ENCODE assay signal across 8 cellular contexts in the genomic region with DNA sequence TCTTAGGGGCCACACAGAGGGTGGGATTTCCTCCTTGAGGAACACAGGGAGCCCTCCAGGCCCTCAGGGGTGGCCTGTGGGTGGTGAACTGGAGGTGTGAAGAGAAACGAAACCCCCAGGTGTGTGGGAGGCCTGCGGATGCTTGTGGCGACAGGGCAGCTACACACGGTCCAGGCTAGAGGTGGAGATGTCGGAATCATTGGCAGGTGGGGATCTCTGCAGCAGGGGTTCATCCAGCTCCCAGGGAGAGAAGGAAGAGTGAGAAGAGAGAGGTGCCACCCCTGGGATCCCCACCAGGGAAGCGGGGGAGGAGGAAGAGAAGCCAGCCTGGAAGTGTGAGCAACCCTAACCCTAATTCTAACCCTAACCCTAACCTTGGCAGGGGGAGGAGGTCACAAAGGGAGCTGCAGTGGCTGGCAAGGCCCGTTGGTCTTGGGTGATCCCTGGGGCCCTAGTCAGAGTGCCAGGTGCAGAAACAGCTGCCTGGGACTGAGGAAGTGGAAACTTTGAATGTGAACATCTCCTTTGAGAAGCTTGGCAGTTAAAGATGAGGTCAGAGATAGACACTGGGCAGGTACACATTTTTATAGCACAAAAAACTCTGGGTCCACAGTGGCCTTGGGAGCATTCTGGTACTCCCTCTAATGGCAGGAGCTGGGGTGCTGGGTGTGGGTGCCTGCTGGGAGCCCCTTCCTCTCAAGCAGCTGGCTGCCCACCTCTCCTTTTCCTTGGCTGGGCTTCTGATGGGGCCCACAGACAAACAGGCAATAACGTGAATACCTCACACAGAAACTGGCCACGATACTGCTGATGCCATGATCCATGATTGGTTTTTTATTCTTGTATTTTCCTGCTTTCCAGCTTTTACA. TPM values are rescaled to one million over a fixed set of nuclear protein-coding genes. Genes with fewer than 3 reads are reported as not detected.
DNase-seq lines count a peak whose midpoint lies in the region; ATAC-seq and TF ChIP-seq lines count a peak whose summit lies in the region.

No MANE protein-coding gene starts in this region.

- peak overlapping the region; percentile 88 for H3K27ac Mint-ChIP-seq in activated naive CD8-positive, alpha-beta T cell treated with anti-CD3 and anti-CD28 coated beads for 36 hours

- ATAC-seq in GM21390 (IDR thresholded peaks at IDR 0.05; ENCODE audit: unreplicated experiment), result peak; percentile 68
- ATAC-seq in HG03521 (IDR thresholded peaks at IDR 0.05; ENCODE audit: unreplicated experiment), result peak; percentile 62

- DNase-seq in GM13976 (ENCODE audit: low spot score), result peak; percentile 76
- DNase-seq in activated naive CD8-positive, alpha-beta T cell treated with anti-CD3 and anti-CD28 coated beads for 36 hours, result peak; percentile 56
- no peak for DNase-seq in NCI-H1694 (lab: John Stamatoyannopoulos, UW)
- no peak for DNase-seq in NCI-H187 treated with DMSO at 0.1 percent for 48 hours (lab: John Stamatoyannopoulos, UW)
- no peak for DNase-seq in iPS-NIHi7 (ENCODE audit: extremely low spot score)
- no peak for DNase-seq in NCI-H2171 (lab: John Stamatoyannopoulos, UW)

- H3K36me3 Mint-ChIP-seq in activated naive CD8-positive, alpha-beta T cell treated with anti-CD3 and anti-CD28 coated beads for 36 hours, result no peaks in the 10 kb centered on the region

- no peaks in the 10 kb centered on the region for H3K9me3 Mint-ChIP-seq in activated naive CD8-positive, alpha-beta T cell treated with anti-CD3 and anti-CD28 coated beads for 36 hours

- no peak overlapping the region for H3K4me3 Mint-ChIP-seq in activated naive CD8-positive, alpha-beta T cell treated with anti-CD3 and anti-CD28 coated beads for 36 hours

- peaks cover 22% of the 10 kb centered on the region for H3K4me1 Mint-ChIP-seq in activated naive CD8-positive, alpha-beta T cell treated with anti-CD3 and anti-CD28 coated beads for 36 hours

- no peaks in the 10 kb centered on the region for H3K27me3 Mint-ChIP-seq in activated naive CD8-positive, alpha-beta T cell treated with anti-CD3 and anti-CD28 coated beads for 36 hours

- TF ChIP-seq CTCF in GM13976 (IDR thresholded peaks at IDR 0.05; ENCODE audit: borderline replicate concordance, control extremely low read depth, extremely low read depth, insufficient read depth, missing control alignments), result no peak

- in situ Hi-C loops in GM13976 (cut with MboI; ENCODE audit: low sequenced_read_pairs, unreplicated experiment), result no loop called here

RNA-seq across cellular contexts. Expression of gene AEBP1, which starts 6.8 kb away (rescaled TPM):
- total RNA-seq in activated naive CD8-positive, alpha-beta T cell treated with anti-CD3 and anti-CD28 coated beads for 36 hours, result 10 to 100 TPM; 32.6 to 38.3 TPM

RNA-seq across cellular contexts. Expression of gene POLM, which starts 15.0 kb away (rescaled TPM):
- 10 to 100 TPM; 32.5 to 35.2 TPM for total RNA-seq in activated naive CD8-positive, alpha-beta T cell treated with anti-CD3 and anti-CD28 coated beads for 36 hours

RNA-seq across cellular contexts. Expression of gene POLD2, which starts 26.1 kb away (rescaled TPM):
- total RNA-seq in activated naive CD8-positive, alpha-beta T cell treated with anti-CD3 and anti-CD28 coated beads for 36 hours, result 100 to 1,000 TPM; 287 to 296 TPM

RNA-seq across cellular contexts. Expression of gene PGAM2, which starts 31.9 kb away (rescaled TPM):
- under 1 TPM; 0.34 to 0.43 TPM for total RNA-seq in activated naive CD8-positive, alpha-beta T cell treated with anti-CD3 and anti-CD28 coated beads for 36 hours

RNA-seq across cellular contexts. Expression of gene MYL7, which starts 43.8 kb away (rescaled TPM):
- total RNA-seq in activated naive CD8-positive, alpha-beta T cell treated with anti-CD3 and anti-CD28 coated beads for 36 hours, result not detected

Comparison
In these comparisons a context has a peak if more than half of its experiments do, and no peak if none do; other contexts are left out.
1. DNase-seq: peak in GM13976 (single experiment) and activated naive CD8-positive, alpha-beta T cell treated with anti-CD3 and anti-CD28 coated beads for 36 hours (single experiment); none in NCI-H1694 (single experiment), NCI-H187 treated with DMSO at 0.1 percent for 48 hours (single experiment), iPS-NIHi7 (single experiment) and NCI-H2171 (single experiment).